Comparison of ENCODE assay signal across 8 cellular contexts in genomic region chr14:99273025-99273723, GRCh38. TPM values are rescaled to one million over a fixed set of nuclear protein-coding genes. Genes with fewer than 3 reads are reported as not detected.
DNase-seq lines count a peak whose midpoint lies in the region; ATAC-seq and TF ChIP-seq lines count a peak whose summit lies in the region.

No MANE protein-coding gene starts in this region.

- H2AFZ ChIP-seq in KMS-11 (ENCODE audit: low read depth): peak overlapping the region; percentile 72

- H3K27ac Mint-ChIP-seq in immature natural killer cell: peak overlapping the region; percentile 77 to 97 (median 90)
- peak overlapping the region; percentile 84 for H3K27ac Mint-ChIP-seq in stimulated activated naive B cell treated with anti-CD40 and anti-IgM and Interleukin-4, amounts not matched to agents 10 μg/mL and 1 μg/mL and 100 μg/mL, for 72 hours

- H3K4me1 Mint-ChIP-seq in immature natural killer cell: peaks cover 58 to 77% of the 10 kb centered on the region in 2 donors
- peaks cover 17 to 41% of the 10 kb centered on the region in 2 donors for H3K4me1 Mint-ChIP-seq in stimulated activated naive B cell treated with anti-CD40 and anti-IgM and Interleukin-4, amounts not matched to agents 10 μg/mL and 1 μg/mL and 100 μg/mL, for 72 hours

- peak overlapping the region; percentile 95 for H3K4me2 ChIP-seq in KMS-11

- peaks cover 0 to 5% (median 0%) of the 10 kb centered on the region in 3 donors for H3K36me3 Mint-ChIP-seq in immature natural killer cell
- peaks cover 5% of the 10 kb centered on the region in 2 donors for H3K36me3 Mint-ChIP-seq in stimulated activated naive B cell treated with anti-CD40 and anti-IgM and Interleukin-4, amounts not matched to agents 10 μg/mL and 1 μg/mL and 100 μg/mL, for 72 hours

- peak overlapping the region; percentile 86 for H3K9ac ChIP-seq in KMS-11

- H3K79me2 ChIP-seq in KMS-11 (ENCODE audit: insufficient read depth, low read depth): peaks cover 11% of the 10 kb centered on the region; the same call in 1 of the 2 replicates

- no peak for TF ChIP-seq CTCF in KMS-11 (conservative IDR thresholded peaks at IDR 0.05; ENCODE audit: low read depth, low read length)

- H3K27me3 ChIP-seq in KMS-11 (ENCODE audit: insufficient read depth, low read depth): no peaks in the 10 kb centered on the region

- no peaks in the 10 kb centered on the region for H4K20me1 ChIP-seq in KMS-11 (ENCODE audit: insufficient read depth)

- H3K4me1 ChIP-seq in KMS-11 (ENCODE audit: low read depth, poor library complexity, severe bottlenecking): no peaks in the 10 kb centered on the region

- H3K27ac ChIP-seq in KMS-11: peak overlapping the region; percentile 87

- no peak for ATAC-seq in stimulated activated naive B cell treated with anti-CD40 and anti-IgM and Interleukin-4, amounts not matched to agents 10 μg/mL and 1 μg/mL and 100 μg/mL, for 72 hours (replicated peaks)
- no peak for ATAC-seq in HG02884 (IDR thresholded peaks at IDR 0.05; ENCODE audit: unreplicated experiment)

- no peaks in the 10 kb centered on the region for H3K36me3 ChIP-seq in KMS-11 (ENCODE audit: insufficient read depth)

- peaks cover 11 to 29% (median 22%) of the 10 kb centered on the region in 3 donors for H3K27me3 Mint-ChIP-seq in immature natural killer cell (ENCODE audit: low read depth in 3 of 3)
- peaks cover 56 to 76% of the 10 kb centered on the region in 2 donors for H3K27me3 Mint-ChIP-seq in stimulated activated naive B cell treated with anti-CD40 and anti-IgM and Interleukin-4, amounts not matched to agents 10 μg/mL and 1 μg/mL and 100 μg/mL, for 72 hours

- peak; percentile 27 for DNase-seq in AG08396 (ENCODE audit: low spot score)
- peak; percentile 66 for DNase-seq in activated CD8-positive, alpha-beta memory T cell treated with anti-CD3 and anti-CD28 coated beads, Interleukin-2, amount 50 U/mL, for 4 hours
- DNase-seq in immature natural killer cell: peak in 2 of 3 donors; percentile 33 to 36
- DNase-seq in stimulated activated naive B cell treated with anti-CD40 and anti-IgM and Interleukin-4, amounts not matched to agents 10 μg/mL and 1 μg/mL and 100 μg/mL, for 72 hours: no peak
- no peak for DNase-seq in NCI-H146 treated with DMSO at 0.1 percent for 48 hours (lab: John Stamatoyannopoulos, UW; ENCODE audit: unreplicated experiment)
- no peak for DNase-seq in glomerular visceral epithelial cell (ENCODE audit: extremely low spot score)

- peak overlapping the region; percentile 96 to 99 (median 98) for H3K4me3 Mint-ChIP-seq in immature natural killer cell
- H3K4me3 Mint-ChIP-seq in stimulated activated naive B cell treated with anti-CD40 and anti-IgM and Interleukin-4, amounts not matched to agents 10 μg/mL and 1 μg/mL and 100 μg/mL, for 72 hours: peak overlapping the region; percentile 75 to 84

- no peak overlapping the region for H3K4me3 ChIP-seq in KMS-11 (IDR thresholded peaks at IDR 0.05; ENCODE audit: insufficient read depth, low read depth, low read length)

- H3K9me3 Mint-ChIP-seq in immature natural killer cell: no peaks in the 10 kb centered on the region
- H3K9me3 Mint-ChIP-seq in stimulated activated naive B cell treated with anti-CD40 and anti-IgM and Interleukin-4, amounts not matched to agents 10 μg/mL and 1 μg/mL and 100 μg/mL, for 72 hours: no peaks in the 10 kb centered on the region

RNA-seq across cellular contexts. Expression of gene BCL11B, which starts 1.2 kb away (rescaled TPM):
- 1 to 10 TPM in 2 of 3 donors, under 1 TPM in 1; 0.75 to 3.1 (median 1.0) TPM for polyA plus RNA-seq in immature natural killer cell

Comparison
In these comparisons a context has a peak if more than half of its experiments do, and no peak if none do; other contexts are left out.
1. DNase-seq: peak in AG08396 (single experiment), activated CD8-positive, alpha-beta memory T cell treated with anti-CD3 and anti-CD28 coated beads, Interleukin-2, amount 50 U/mL, for 4 hours (single experiment) and immature natural killer cell (2 of 3); none in stimulated activated naive B cell treated with anti-CD40 and anti-IgM and Interleukin-4, amounts not matched to agents 10 μg/mL and 1 μg/mL and 100 μg/mL, for 72 hours (single experiment), NCI-H146 treated with DMSO at 0.1 percent for 48 hours (single experiment) and glomerular visceral epithelial cell (single experiment).